In the genomic region with DNA sequence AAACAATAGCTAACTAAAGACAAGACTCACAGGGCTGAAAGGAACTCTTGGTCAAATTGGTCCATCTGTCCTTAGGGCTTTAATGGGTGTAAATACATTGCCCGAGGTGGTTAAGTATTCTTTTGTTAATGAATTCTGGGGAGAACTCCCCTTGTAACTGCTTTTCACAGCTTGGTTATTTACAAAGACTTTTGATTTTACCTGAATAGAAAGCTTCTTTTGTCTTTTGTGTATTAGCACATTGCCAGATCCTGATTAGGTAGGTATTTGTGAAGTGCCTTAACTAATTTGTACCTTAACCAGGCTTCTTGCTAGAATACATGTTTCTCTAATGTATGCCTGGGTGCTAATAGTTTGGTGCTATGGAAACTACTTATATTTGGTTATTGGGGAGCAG, we compare ENCODE assay signal across 8 cellular contexts.
DNase-seq lines count a peak whose midpoint lies in the region; ATAC-seq and TF ChIP-seq lines count a peak whose summit lies in the region.

No MANE protein-coding gene starts in this region.

- H3K4me1 Mint-ChIP-seq in nephron progenitor cell = peaks cover 68% of the 10 kb centered on the region

- H4K20me1 ChIP-seq in BLaER1 treated with 17β-estradiol and CSF1 and Interleukin-3, amounts not matched to agents 10 nM and 100 nM = peaks cover 0 to 35% (median 18%) of the 10 kb centered on the region in 11 experiments; a peak in 11 of 22 replicates

- peak overlapping the region; percentile 71 to 99 (median 79) for H3K4me2 ChIP-seq in BLaER1 treated with 17β-estradiol and CSF1 and Interleukin-3, amounts not matched to agents 10 nM and 100 nM

- peaks cover 52 to 97% (median 78%) of the 10 kb centered on the region in 10 experiments for H3K4me1 ChIP-seq in BLaER1 treated with 17β-estradiol and CSF1 and Interleukin-3, amounts not matched to agents 10 nM and 100 nM

- peaks cover 0 to 12% (median 0%) of the 10 kb centered on the region in 11 experiments; a peak in 3 of 22 replicates for H3K9me3 ChIP-seq in BLaER1 treated with 17β-estradiol and CSF1 and Interleukin-3, amounts not matched to agents 10 nM and 100 nM (replicated peaks in 1 of 11)

- H3K36me3 ChIP-seq in BLaER1 treated with 17β-estradiol and CSF1 and Interleukin-3, amounts not matched to agents 10 nM and 100 nM = peaks cover 44 to 72% (median 62%) of the 10 kb centered on the region in 11 experiments; a peak in 21 of 22 replicates

- H3K36me3 Mint-ChIP-seq in nephron progenitor cell (ENCODE audit: low read depth) = peaks cover 83% of the 10 kb centered on the region

- H3K9ac ChIP-seq in BLaER1 treated with 17β-estradiol and CSF1 and Interleukin-3, amounts not matched to agents 10 nM and 100 nM = peak overlapping the region; percentile 33 to 79 (median 57); a peak in 17 of 22 replicates

- H3K27me3 Mint-ChIP-seq in nephron progenitor cell (ENCODE audit: low read depth, poor library complexity) = no peaks in the 10 kb centered on the region

- H3K27ac ChIP-seq in BLaER1 treated with 17β-estradiol and CSF1 and Interleukin-3, amounts not matched to agents 10 nM and 100 nM = peak overlapping the region; percentile 60 to 99 (median 76)
- H3K27ac ChIP-seq in cingulate gyrus (ENCODE audit: low read depth, low read length) = peak overlapping the region; percentile 2

- TF ChIP-seq CTCF in nephron progenitor cell (IDR thresholded peaks at IDR 0.05) = no peak

- H3K9me3 Mint-ChIP-seq in nephron progenitor cell = peaks cover 25% of the 10 kb centered on the region

- ATAC-seq in HG02610 (IDR thresholded peaks at IDR 0.05; ENCODE audit: unreplicated experiment) (no peak), HG03025 (IDR thresholded peaks at IDR 0.05; ENCODE audit: low FRiP score, unreplicated experiment) (no peak), HG02973 (IDR thresholded peaks at IDR 0.05; ENCODE audit: unreplicated experiment) (no peak)

- H3K4me3 ChIP-seq in BLaER1 treated with 17β-estradiol and CSF1 and Interleukin-3, amounts not matched to agents 10 nM and 100 nM = peak overlapping the region in 8 of 10 experiments; percentile 11 to 36 (median 29); a peak in 9 of 20 replicates

- H3K27ac Mint-ChIP-seq in nephron progenitor cell = peak overlapping the region; percentile 98

- H3K27me3 ChIP-seq in BLaER1 treated with 17β-estradiol and CSF1 and Interleukin-3, amounts not matched to agents 10 nM and 100 nM = no peaks in the 10 kb centered on the region

- H3K4me3 Mint-ChIP-seq in nephron progenitor cell = no peak overlapping the region

- DNase-seq in NCI-H146 treated with DMSO at 0.1 percent for 48 hours (lab: John Stamatoyannopoulos, UW; ENCODE audit: unreplicated experiment) = peak; percentile 50
- DNase-seq in nephron progenitor cell = no peak
- DNase-seq in CD1c-positive myeloid dendritic cell (ENCODE audit: extremely low spot score) = no peak
